10 cellular contexts compared by ENCODE assay signal in the genomic region with DNA sequence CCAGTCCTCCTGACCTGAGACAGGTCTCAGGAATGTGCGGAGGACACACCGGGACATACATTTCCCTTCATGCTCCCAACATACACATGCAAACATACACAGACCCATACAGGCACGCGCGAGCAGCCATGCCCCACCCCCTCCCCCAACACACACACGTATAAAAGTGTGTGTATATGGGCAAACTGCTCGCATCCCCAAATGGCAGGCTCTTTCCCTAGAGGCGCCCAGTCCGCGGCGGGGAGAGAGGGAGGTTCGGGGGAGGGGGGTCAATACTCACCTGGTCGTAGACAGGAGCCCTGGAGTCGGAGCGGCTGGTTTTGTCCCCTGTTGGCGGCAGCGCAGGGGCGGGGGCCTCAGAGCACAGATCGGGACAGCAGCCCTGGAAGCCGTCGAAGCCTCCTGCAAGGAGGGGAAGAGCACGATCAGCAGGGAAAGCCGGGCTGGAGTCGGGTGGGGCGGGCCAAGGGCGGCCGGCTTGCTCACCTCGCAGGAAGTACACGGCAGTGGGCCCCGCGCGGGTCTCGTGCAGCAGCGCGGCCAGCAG. TPM values are rescaled to one million over a fixed set of nuclear protein-coding genes. Genes with fewer than 3 reads are reported as not detected.
DNase-seq lines count a peak whose midpoint lies in the region; ATAC-seq and TF ChIP-seq lines count a peak whose summit lies in the region.
"Had no signal": no experiment of that assay in that cellular context is flagged by ENCODE, and none has a peak within 500 bp of the region (broad histone marks: within the 10 kb centered on the region; RNA-seq: fewer than 3 reads in every experiment).

No MANE protein-coding gene starts in this region.

- H3K9me3 ChIP-seq in MG63 (no peaks in the 10 kb centered on the region), iPS-18c (ENCODE audit: control insufficient read depth, insufficient read depth, low read length) (peaks cover 2% of the 10 kb centered on the region)

- H3K4me3 ChIP-seq in GM06990 (replicated peaks; ENCODE audit: low read depth, low read length), result peak overlapping the region; percentile 97
- peak overlapping the region; percentile 77 for H3K4me3 ChIP-seq in MG63
- peak overlapping the region; percentile 49 for H3K4me3 ChIP-seq in iPS-18c (ENCODE audit: insufficient read depth, low read depth, low read length)
- H3K4me3 ChIP-seq: K562 had no signal

- peaks cover 18% of the 10 kb centered on the region for H3K36me3 ChIP-seq in GM06990 (ENCODE audit: control insufficient read depth, insufficient read depth, low read length)
- H3K36me3 ChIP-seq in MG63, result peaks cover 21% of the 10 kb centered on the region

- DNase-seq in GM06990 (ENCODE audit: extremely low read depth, insufficient read length) (no peak), MG63 (no peak), SKM-1 (lab: John Stamatoyannopoulos, UW; ENCODE audit: unreplicated experiment) (no peak), H4 (ENCODE audit: low spot score) (no peak)
- DNase-seq in activated effector memory CD4-positive, alpha-beta T cell treated with anti-CD3 and anti-CD28 coated beads, Interleukin-2, amount 50 U/mL, for 16 hours, result peak; percentile 83
- peak; percentile 68 for DNase-seq in stimulated activated CD8-positive, alpha-beta memory T cell treated with anti-CD3 and anti-CD28 coated beads, Interleukin-4, amount 100 ng/mL, for 48 hours

- ATAC-seq in HG02884 (IDR thresholded peaks at IDR 0.05; ENCODE audit: unreplicated experiment), result no peak
- ATAC-seq: K562 had no signal

- H3K27me3 ChIP-seq in GM06990 (replicated peaks; ENCODE audit: control insufficient read depth, insufficient read depth, low read length) (no peaks in the 10 kb centered on the region), MG63 (no peaks in the 10 kb centered on the region)

- TF ChIP-seq CTCF in GM06990 (IDR thresholded peaks at IDR 0.05; ENCODE audit: insufficient read depth, low read length, poor library complexity, severe bottlenecking), result no peak

RNA-seq across cellular contexts. Expression of gene DUSP2, which starts 0.7 kb away (rescaled TPM):
- 4.9 and 8.7 TPM in 2 replicates for total RNA-seq in MG63 (2014; rRNA removed; shearing (Covaris generic); ENCODE audit: low replicate concordance)
- 16.4 and 17.7 TPM in 2 replicates for total RNA-seq in H4 (2014; rRNA removed; shearing (Covaris generic))

RNA-seq across cellular contexts. Expression of gene ASTL, which starts 6.3 kb away (rescaled TPM):
- not detected in 2 replicates for total RNA-seq in MG63 (2014; rRNA removed; shearing (Covaris generic); ENCODE audit: low replicate concordance)
- total RNA-seq in H4 (2014; rRNA removed; shearing (Covaris generic)), result not detected in 2 replicates
- total RNA-seq: K562, renal cortical epithelial cell had no signal

RNA-seq across cellular contexts. Expression of gene ADRA2B, which starts 28.2 kb away (rescaled TPM):
- total RNA-seq in MG63 (2014; rRNA removed; shearing (Covaris generic); ENCODE audit: low replicate concordance), result 0.03 TPM in 1 of 2 replicates, not detected in the other
- 0.10 TPM in 1 of 2 replicates, not detected in the other for total RNA-seq in H4 (2014; rRNA removed; shearing (Covaris generic))
- total RNA-seq: K562, renal cortical epithelial cell had no signal

Comparison
In these comparisons a context has a peak if more than half of its experiments do, and no peak if none do; other contexts are left out.
1. DNase-seq: peak in activated effector memory CD4-positive, alpha-beta T cell treated with anti-CD3 and anti-CD28 coated beads, Interleukin-2, amount 50 U/mL, for 16 hours (single experiment) and stimulated activated CD8-positive, alpha-beta memory T cell treated with anti-CD3 and anti-CD28 coated beads, Interleukin-4, amount 100 ng/mL, for 48 hours (single experiment); none in GM06990 (single experiment), MG63 (single experiment), SKM-1 (single experiment) and H4 (single experiment).
2. Peak in every context shown above with its lines, with median percentiles within 50 percentile points of each other: H3K4me3 ChIP-seq.